ENCODE assay signal across 10 cellular contexts in the genomic region with DNA sequence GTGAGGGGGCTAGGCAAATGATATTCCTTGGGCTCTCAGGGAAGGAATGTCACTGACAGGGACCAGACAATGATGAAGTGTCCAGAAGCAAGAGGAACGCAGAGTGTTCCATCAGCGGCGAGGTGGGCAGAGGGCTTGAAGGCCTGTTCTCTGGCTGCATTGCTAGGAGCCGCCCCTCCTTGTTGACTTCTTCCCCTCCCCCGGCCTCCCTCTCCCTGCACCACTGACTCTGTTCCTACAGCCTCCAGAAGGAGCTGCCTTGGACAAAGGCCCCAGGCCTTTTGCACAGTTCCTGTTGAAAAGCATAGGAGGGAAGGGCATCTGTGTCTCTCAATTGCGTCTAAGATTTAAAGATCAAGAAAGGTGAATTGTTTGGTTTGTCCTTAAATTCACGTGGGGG. TPM values are rescaled to one million over a fixed set of nuclear protein-coding genes. Genes with fewer than 3 reads are reported as not detected.
"Had no signal": no experiment of that assay in that cellular context is flagged by ENCODE, and none has a peak within 500 bp of the region (broad histone marks: within the 10 kb centered on the region; RNA-seq: fewer than 3 reads in every experiment).

No MANE protein-coding gene starts in this region.

- H3K4me1 ChIP-seq: HAP-1 had no signal

- H3K27ac ChIP-seq: HL-60 had no signal

- H3K27ac Mint-ChIP-seq: IgD-negative memory B cell had no signal

- H3K36me3 Mint-ChIP-seq: IgD-negative memory B cell had no signal

- H3K4me3 Mint-ChIP-seq: IgD-negative memory B cell had no signal

- H3K4me3 ChIP-seq: HAP-1 had no signal

- DNase-seq: GOT3, H7, KBM-7 had no signal

- H3K9me3 ChIP-seq: HAP-1 had no signal

- ATAC-seq: HCT116, HepG2 had no signal

- H3K36me3 ChIP-seq: HAP-1 had no signal

RNA-seq across cellular contexts. Expression of a gene that starts 12.4 kb away (rescaled TPM):
- total RNA-seq: H4, H7, HepG2, HT1080 had no signal
- polyA plus RNA-seq: HepG2, IgD-negative memory B cell had no signal
